In the genomic region with DNA sequence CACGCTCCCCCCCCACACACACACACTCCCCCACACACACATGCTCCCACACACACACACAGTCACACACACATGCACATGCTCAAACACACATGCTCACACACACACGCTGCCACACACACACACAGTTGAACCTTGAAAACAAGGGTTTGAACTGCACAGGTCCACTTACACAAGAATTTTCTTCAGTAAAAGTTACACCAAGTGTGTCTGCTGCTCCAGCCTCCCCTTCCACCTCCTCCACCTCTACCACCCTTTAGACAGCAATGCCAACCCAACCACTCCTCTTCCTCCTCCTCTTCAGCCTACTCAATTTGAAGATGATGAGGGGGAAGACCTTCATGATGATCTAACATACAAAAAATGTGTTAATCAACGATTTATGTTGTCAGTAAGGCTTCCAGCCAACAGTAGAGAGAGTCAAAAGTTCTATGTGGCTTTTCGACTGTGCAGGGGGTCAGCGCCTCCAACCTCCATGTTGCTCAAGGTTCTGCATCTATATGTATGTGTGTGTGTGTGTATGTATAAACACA, we compare ENCODE assay signal across 1 cellular context.
TF ChIP-seq lines count a peak whose summit lies in the region.

No MANE protein-coding gene starts in this region.

TF ChIP-seq in HepG2, 621 proteins besides CTCF, POLR2A, EP300 and RAD21:
- TF ChIP-seq MNT (IDR thresholded peaks at IDR 0.05) = peak; percentile 77
- no peak for TF ChIP-seq WIZ (CRISPR knock-in tag; IDR thresholded peaks at IDR 0.05)
